Comparison of ENCODE assay signal across 22 cellular contexts in genomic region chr7:35820858-35821257, GRCh38. TPM values are rescaled to one million over a fixed set of nuclear protein-coding genes. Genes with fewer than 3 reads are reported as not detected.
DNase-seq lines count a peak whose midpoint lies in the region; ATAC-seq and TF ChIP-seq lines count a peak whose summit lies in the region.
"Had no signal": no experiment of that assay in that cellular context is flagged by ENCODE, and none has a peak within 500 bp of the region (broad histone marks: within the 10 kb centered on the region; RNA-seq: fewer than 3 reads in every experiment).

No MANE protein-coding gene starts in this region.

- H3K27me3 ChIP-seq in iPS-20b (ENCODE audit: insufficient read depth, low read length) (no peaks in the 10 kb centered on the region), smooth muscle cell (ENCODE audit: low read depth) (no peaks in the 10 kb centered on the region), upper lobe of right lung (no peaks in the 10 kb centered on the region)
- H3K27me3 ChIP-seq: SJSA1 had no signal

- peak overlapping the region; percentile 1 for H3K27ac Mint-ChIP-seq in stimulated activated naive CD8-positive, alpha-beta T cell treated with anti-CD3 and anti-CD28 coated beads, Interleukin-15, Interleukin-2, amounts not matched to agents 100 ng/mL and 50 ng/mL, for 24 hours
- no peak overlapping the region for H3K27ac Mint-ChIP-seq in stimulated activated naive CD8-positive, alpha-beta T cell treated with anti-CD3 and anti-CD28 coated beads, Interleukin-15, amount 100 ng/mL, for 72 hours
- no peak overlapping the region for H3K27ac Mint-ChIP-seq in endothelial cell (ENCODE audit: unreplicated experiment)
- H3K27ac Mint-ChIP-seq: B cell had no signal

- H3K4me3 ChIP-seq in iPS-20b (ENCODE audit: low read length), result no peak overlapping the region
- no peak overlapping the region for H3K4me3 ChIP-seq in smooth muscle cell
- H3K4me3 ChIP-seq in upper lobe of right lung, result no peak overlapping the region
- H3K4me3 ChIP-seq: GM12878, GM23248, SJSA1 had no signal

- TF ChIP-seq CTCF in smooth muscle cell (IDR thresholded peaks at IDR 0.05; ENCODE audit: borderline replicate concordance, insufficient read depth, poor library complexity, severe bottlenecking) (no peak), upper lobe of right lung (IDR thresholded peaks at IDR 0.05) (no peak), endothelial cell (IDR thresholded peaks at IDR 0.05; ENCODE audit: unreplicated experiment) (no peak)

- no peaks in the 10 kb centered on the region for H3K27me3 Mint-ChIP-seq in stimulated activated naive CD8-positive, alpha-beta T cell treated with anti-CD3 and anti-CD28 coated beads, Interleukin-15, Interleukin-2, amounts not matched to agents 100 ng/mL and 50 ng/mL, for 24 hours
- H3K27me3 Mint-ChIP-seq in stimulated activated naive CD8-positive, alpha-beta T cell treated with anti-CD3 and anti-CD28 coated beads, Interleukin-15, amount 100 ng/mL, for 72 hours, result no peaks in the 10 kb centered on the region
- peaks cover 1% of the 10 kb centered on the region for H3K27me3 Mint-ChIP-seq in endothelial cell (ENCODE audit: unreplicated experiment)
- H3K27me3 Mint-ChIP-seq: B cell; CD4-positive, CD25-positive, alpha-beta regulatory T cell had no signal

- H3K27ac ChIP-seq in iPS-20b (ENCODE audit: low read length), result no peak overlapping the region
- H3K27ac ChIP-seq in smooth muscle cell (ENCODE audit: low read depth), result peak overlapping the region; percentile 42
- H3K27ac ChIP-seq in upper lobe of right lung, result no peak overlapping the region
- H3K27ac ChIP-seq: GM23248, SJSA1 had no signal

- intact Hi-C loops in upper lobe of right lung (cut with DNase I), result no loop called here

- peaks cover 42% of the 10 kb centered on the region for H3F3A ChIP-seq in smooth muscle cell (ENCODE audit: low read depth)

- H2AFZ ChIP-seq in smooth muscle cell (ENCODE audit: low read depth), result no peak overlapping the region
- H2AFZ ChIP-seq: GM23248 had no signal

- peaks cover 64% of the 10 kb centered on the region for H3K4me1 Mint-ChIP-seq in stimulated activated naive CD8-positive, alpha-beta T cell treated with anti-CD3 and anti-CD28 coated beads, Interleukin-15, Interleukin-2, amounts not matched to agents 100 ng/mL and 50 ng/mL, for 24 hours (ENCODE audit: low read depth)
- H3K4me1 Mint-ChIP-seq in stimulated activated naive CD8-positive, alpha-beta T cell treated with anti-CD3 and anti-CD28 coated beads, Interleukin-15, amount 100 ng/mL, for 72 hours, result peaks cover 47% of the 10 kb centered on the region
- peaks cover 31% of the 10 kb centered on the region for H3K4me1 Mint-ChIP-seq in endothelial cell (ENCODE audit: unreplicated experiment)

- H3K9me3 ChIP-seq in iPS-20b (ENCODE audit: insufficient read depth, low read depth, low read length) (peaks cover 4% of the 10 kb centered on the region; the same call in 1 of the 2 replicates), smooth muscle cell (replicated peaks; ENCODE audit: low read depth) (no peaks in the 10 kb centered on the region), upper lobe of right lung (peaks cover 9% of the 10 kb centered on the region)

- H4K20me1 ChIP-seq in smooth muscle cell (ENCODE audit: low read depth), result peaks cover 100% of the 10 kb centered on the region

- no peak for DNase-seq in stimulated activated naive CD8-positive, alpha-beta T cell treated with anti-CD3 and anti-CD28 coated beads, Interleukin-15, amount 100 ng/mL, for 72 hours
- DNase-seq in smooth muscle cell (lab: John Stamatoyannopoulos, UW; ENCODE audit: unreplicated experiment) (no peak), upper lobe of right lung (no peak), nucleus accumbens (lab: John Stamatoyannopoulos, UW) (no peak), endothelial cell (ENCODE audit: low spot score) (no peak)
- DNase-seq: CD4-positive, CD25-positive, alpha-beta regulatory T cell; COR-L47; DMS79; GM23248; HCEC 1CT; Karpas-422; NCI-H1694; NCI-H2081 treated with DMSO at 0.1 percent for 48 hours; NCI-H446 treated with DMSO at 0.1 percent for 48 hours; NCI-H526 treated with DMSO at 0.1 percent for 48 hours; OCI-M1 had no signal

- no peak for ATAC-seq in stimulated activated naive CD8-positive, alpha-beta T cell treated with anti-CD3 and anti-CD28 coated beads, Interleukin-15, amount 100 ng/mL, for 72 hours
- ATAC-seq in SK-N-SH treated with all-trans-retinoic acid at 6 μM for 48 hours, result peak; percentile 66
- no peak for ATAC-seq in upper lobe of right lung
- ATAC-seq: GM12878 had no signal

- 8% methylated on average over 1 of the region's 1 CpG for WGBS in smooth muscle cell (ENCODE audit: low lambda C conversion rate)

- peaks cover 21% of the 10 kb centered on the region for H3K4me1 ChIP-seq in iPS-20b (ENCODE audit: insufficient read depth, low read length)
- peaks cover 22% of the 10 kb centered on the region for H3K4me1 ChIP-seq in smooth muscle cell (ENCODE audit: low read depth)
- peaks cover 23% of the 10 kb centered on the region for H3K4me1 ChIP-seq in upper lobe of right lung
- H3K4me1 ChIP-seq: SJSA1 had no signal

- no peak overlapping the region for H3K4me3 Mint-ChIP-seq in stimulated activated naive CD8-positive, alpha-beta T cell treated with anti-CD3 and anti-CD28 coated beads, Interleukin-15, Interleukin-2, amounts not matched to agents 100 ng/mL and 50 ng/mL, for 24 hours
- H3K4me3 Mint-ChIP-seq in stimulated activated naive CD8-positive, alpha-beta T cell treated with anti-CD3 and anti-CD28 coated beads, Interleukin-15, amount 100 ng/mL, for 72 hours, result no peak overlapping the region
- H3K4me3 Mint-ChIP-seq in endothelial cell (ENCODE audit: unreplicated experiment), result no peak overlapping the region
- H3K4me3 Mint-ChIP-seq: B cell had no signal

- peaks cover 10% of the 10 kb centered on the region for H3K9me3 Mint-ChIP-seq in stimulated activated naive CD8-positive, alpha-beta T cell treated with anti-CD3 and anti-CD28 coated beads, Interleukin-15, Interleukin-2, amounts not matched to agents 100 ng/mL and 50 ng/mL, for 24 hours
- peaks cover 6 to 10% of the 10 kb centered on the region in 2 donors for H3K9me3 Mint-ChIP-seq in stimulated activated naive CD8-positive, alpha-beta T cell treated with anti-CD3 and anti-CD28 coated beads, Interleukin-15, amount 100 ng/mL, for 72 hours
- H3K9me3 Mint-ChIP-seq in endothelial cell (ENCODE audit: unreplicated experiment), result no peaks in the 10 kb centered on the region

- peak overlapping the region; percentile 44 for H3K4me2 ChIP-seq in smooth muscle cell

- H3K9ac ChIP-seq in iPS-20b (ENCODE audit: low read depth, low read length) (peak overlapping the region; percentile 38; the same call in 1 of the 2 replicates), smooth muscle cell (ENCODE audit: low read depth) (no peak overlapping the region)
- H3K9ac ChIP-seq: GM23248 had no signal

- peaks cover 100% of the 10 kb centered on the region for H3K79me2 ChIP-seq in smooth muscle cell (ENCODE audit: low read depth)

- H3K36me3 ChIP-seq in iPS-20b (ENCODE audit: insufficient read depth, low read depth, low read length), result no peaks in the 10 kb centered on the region
- H3K36me3 ChIP-seq in smooth muscle cell (ENCODE audit: low read depth), result no peaks in the 10 kb centered on the region
- H3K36me3 ChIP-seq in upper lobe of right lung, result no peaks in the 10 kb centered on the region
- H3K36me3 ChIP-seq: SJSA1 had no signal

- peaks cover 38% of the 10 kb centered on the region for H3K36me3 Mint-ChIP-seq in stimulated activated naive CD8-positive, alpha-beta T cell treated with anti-CD3 and anti-CD28 coated beads, Interleukin-15, Interleukin-2, amounts not matched to agents 100 ng/mL and 50 ng/mL, for 24 hours (ENCODE audit: low read depth)
- no peaks in the 10 kb centered on the region for H3K36me3 Mint-ChIP-seq in endothelial cell (ENCODE audit: low read depth, unreplicated experiment)

TF ChIP-seq in SK-N-SH treated with all-trans-retinoic acid at 6 μM for 48 hours, 23 proteins besides CTCF, POLR2A, EP300 and RAD21:
- TF ChIP-seq TCF4 (CRISPR knock-in tag; IDR thresholded peaks at IDR 0.05; ENCODE audit: borderline replicate concordance) (peak; percentile 20; the same call in 1 of the 2 replicates), ZC3H10 (CRISPR knock-in tag; IDR thresholded peaks at IDR 0.05) (no peak)

RNA-seq across cellular contexts. Expression of gene SEPTIN7, which starts 20.0 kb away (rescaled TPM):
- total RNA-seq in smooth muscle cell, result 491 and 585 TPM in 2 replicates
- polyA plus RNA-seq in smooth muscle cell, result 446 and 452 TPM in 2 replicates
- 202 TPM for total RNA-seq in upper lobe of right lung
- 361 TPM for total RNA-seq in endothelial cell (ENCODE audit: unreplicated experiment)
